9 cellular contexts compared by ENCODE assay signal in the genomic region with DNA sequence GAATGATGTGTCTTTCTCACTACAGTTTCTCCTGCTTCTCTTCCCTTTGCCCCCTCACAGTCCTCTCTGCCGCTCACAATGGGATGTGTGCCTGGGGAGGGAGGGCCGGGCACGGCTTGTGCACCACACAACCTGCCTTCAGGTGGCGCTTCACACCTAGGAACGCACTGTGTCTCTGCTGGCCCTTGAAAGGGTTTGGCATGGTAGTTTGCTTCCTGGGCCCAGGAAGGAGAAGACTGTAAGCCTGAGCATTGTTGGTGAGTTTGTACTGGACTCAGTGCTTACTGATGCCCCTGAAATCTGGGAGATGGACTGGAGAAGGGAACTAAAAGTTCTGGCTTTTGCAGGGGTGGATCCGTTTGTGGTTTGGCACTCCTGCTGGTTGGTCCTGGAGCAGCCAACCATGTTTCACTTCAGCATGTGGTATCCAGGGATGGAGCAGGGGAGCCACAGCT. TPM values are rescaled to one million over a fixed set of nuclear protein-coding genes. Genes with fewer than 3 reads are reported as not detected.
A peak's percentile ranks its signal among the peaks of the same experiment; 100 is the strongest.
DNase-seq lines count a peak whose midpoint lies in the region; ATAC-seq and TF ChIP-seq lines count a peak whose summit lies in the region.
"Had no signal": no experiment of that assay in that cellular context is flagged by ENCODE, and none has a peak within 500 bp of the region (broad histone marks: within the 10 kb centered on the region; RNA-seq: fewer than 3 reads in every experiment).

No MANE protein-coding gene starts in this region.

- H3K9me3 Mint-ChIP-seq in activated naive CD4-positive, alpha-beta T cell treated with anti-CD3 and anti-CD28 coated beads, Interleukin-2, amount 10 ng/mL, durations not matched to agents 7 days and 5 days, result no peaks in the 10 kb centered on the region

- H3K27ac ChIP-seq in foreskin keratinocyte (no peak overlapping the region), upper lobe of right lung (no peak overlapping the region)
- H3K27ac ChIP-seq: neutrophil had no signal

- no peak overlapping the region for H3K4me3 ChIP-seq in upper lobe of right lung

- H3K4me3 Mint-ChIP-seq in activated naive CD4-positive, alpha-beta T cell treated with anti-CD3 and anti-CD28 coated beads, Interleukin-2, amount 10 ng/mL, durations not matched to agents 7 days and 5 days, result no peak overlapping the region

- peaks cover 32% of the 10 kb centered on the region for H3K27me3 ChIP-seq in foreskin keratinocyte
- no peaks in the 10 kb centered on the region for H3K27me3 ChIP-seq in upper lobe of right lung
- H3K27me3 ChIP-seq: neutrophil had no signal

- no peaks in the 10 kb centered on the region for H3K4me1 ChIP-seq in foreskin keratinocyte
- H3K4me1 ChIP-seq in upper lobe of right lung, result peaks cover 23% of the 10 kb centered on the region

- intact Hi-C loops in upper lobe of right lung (cut with DNase I), result no loop called here

- no peaks in the 10 kb centered on the region for H3K36me3 Mint-ChIP-seq in activated naive CD4-positive, alpha-beta T cell treated with anti-CD3 and anti-CD28 coated beads, Interleukin-2, amount 10 ng/mL, durations not matched to agents 7 days and 5 days

- no peaks in the 10 kb centered on the region for H3K4me1 Mint-ChIP-seq in activated naive CD4-positive, alpha-beta T cell treated with anti-CD3 and anti-CD28 coated beads, Interleukin-2, amount 10 ng/mL, durations not matched to agents 7 days and 5 days

- DNase-seq in activated naive CD4-positive, alpha-beta T cell treated with anti-CD3 and anti-CD28 coated beads, Interleukin-2, amount 10 ng/mL, durations not matched to agents 7 days and 5 days, result peak; percentile 34
- DNase-seq in activated naive CD4-positive, alpha-beta T cell treated with anti-CD3 and anti-CD28 coated beads, Interleukin-2, amount 50 U/mL, for 16 hours, result no peak
- peak; percentile 33 for DNase-seq in OCI-M1 (lab: John Stamatoyannopoulos, UW)
- DNase-seq in foreskin keratinocyte, result peak in 1 of 2 donors; percentile 25
- DNase-seq in upper lobe of right lung, result no peak
- DNase-seq in inferior parietal cortex (ENCODE audit: extremely low spot score), result no peak
- DNase-seq in activated CD4-positive, alpha-beta T cell treated with anti-CD3 and anti-CD28 coated beads, Interleukin-2, amount 50 U/mL, for 1 hour, result no peak

- H3K27ac Mint-ChIP-seq in activated naive CD4-positive, alpha-beta T cell treated with anti-CD3 and anti-CD28 coated beads, Interleukin-2, amount 10 ng/mL, durations not matched to agents 7 days and 5 days, result no peak overlapping the region

- CTCF ChIA-PET in activated naive CD4-positive, alpha-beta T cell treated with anti-CD3 and anti-CD28 coated beads, Interleukin-2, amount 10 ng/mL, durations not matched to agents 7 days and 5 days (lab: Charles Lee), result interaction anchor here (0.9 kb wide), 1 partner anchor 101 kb away, joined by 3 read pairs; no protein-coding TSS in a partner anchor

- peaks cover 37% of the 10 kb centered on the region for H3K27me3 Mint-ChIP-seq in activated naive CD4-positive, alpha-beta T cell treated with anti-CD3 and anti-CD28 coated beads, Interleukin-2, amount 10 ng/mL, durations not matched to agents 7 days and 5 days

- H3K36me3 ChIP-seq in upper lobe of right lung, result no peaks in the 10 kb centered on the region
- H3K36me3 ChIP-seq: neutrophil had no signal

- TF ChIP-seq CTCF in foreskin keratinocyte (conservative IDR thresholded peaks at IDR 0.05) (peak; percentile 63), upper lobe of right lung (IDR thresholded peaks at IDR 0.05) (peak; percentile 24)

- H3K9me3 ChIP-seq in upper lobe of right lung, result no peaks in the 10 kb centered on the region
- H3K9me3 ChIP-seq: neutrophil had no signal

- ATAC-seq in foreskin keratinocyte (peak; percentile 55), upper lobe of right lung (peak; percentile 80), HG03354 (IDR thresholded peaks at IDR 0.05; ENCODE audit: poor library complexity, severe bottlenecking, unreplicated experiment) (no peak)

RNA-seq across cellular contexts. Expression of a gene that starts 9.2 kb away (rescaled TPM):
- total RNA-seq in foreskin keratinocyte, result 0.11 and 0.34 TPM in 2 replicates
- 0.02 and 0.07 TPM in 2 replicates for polyA plus RNA-seq in foreskin keratinocyte
- total RNA-seq in upper lobe of right lung, result 21.0 TPM

RNA-seq across cellular contexts. Expression of a gene that starts 58.1 kb away (rescaled TPM):
- total RNA-seq in foreskin keratinocyte (not detected in 2 replicates), upper lobe of right lung (not detected)
- not detected in 2 replicates for polyA plus RNA-seq in foreskin keratinocyte

Comparison
In these comparisons a context has a peak if more than half of its experiments do, and no peak if none do; other contexts are left out.
1. DNase-seq: peak in activated naive CD4-positive, alpha-beta T cell treated with anti-CD3 and anti-CD28 coated beads, Interleukin-2, amount 10 ng/mL, durations not matched to agents 7 days and 5 days (single experiment) and OCI-M1 (single experiment); none in activated naive CD4-positive, alpha-beta T cell treated with anti-CD3 and anti-CD28 coated beads, Interleukin-2, amount 50 U/mL, for 16 hours (single experiment), upper lobe of right lung (single experiment), inferior parietal cortex (single experiment) and activated CD4-positive, alpha-beta T cell treated with anti-CD3 and anti-CD28 coated beads, Interleukin-2, amount 50 U/mL, for 1 hour (single experiment).
2. RNA of a gene that starts 9.2 kb away (total RNA-seq): 21.0 TPM in upper lobe of right lung (single experiment); 0.11 to 0.34 TPM in foreskin keratinocyte; every median in the first group is over 10 times any median in the second.